In genomic region chr19:52170863-52171320, GRCh38 we compare ENCODE assay signal across 9 cellular contexts. TPM values are rescaled to one million over a fixed set of nuclear protein-coding genes. Genes with fewer than 3 reads are reported as not detected.
A peak's percentile ranks its signal among the peaks of the same experiment; 100 is the strongest.
DNase-seq lines count a peak whose midpoint lies in the region; ATAC-seq, FAIRE-seq and TF ChIP-seq lines count a peak whose summit lies in the region.
"Had no signal": no experiment of that assay in that cellular context is flagged by ENCODE, and none has a peak within 500 bp of the region (broad histone marks: within the 10 kb centered on the region; RNA-seq: fewer than 3 reads in every experiment).

No MANE protein-coding gene starts in this region.

- DNase-seq in AG08395 (ENCODE audit: low spot score) (peak; percentile 10), NCI-H1930 (lab: John Stamatoyannopoulos, UW) (peak; percentile 12 to 36), chondrocyte (ENCODE audit: low spot score) (no peak), HepG2 (ENCODE audit: low spot score) (no peak), suprapubic skin (ENCODE audit: low spot score in 2 of 2) (peak in 1 of 2 donors; percentile 75), GDM1 (lab: John Stamatoyannopoulos, UW) (no peak)
- no peak for DNase-seq in activated effector memory CD4-positive, alpha-beta T cell treated with Interleukin-2 at 50 U/mL for 16 hours

- ATAC-seq in GM19328 (IDR thresholded peaks at IDR 0.05; ENCODE audit: unreplicated experiment) (peak; percentile 17), HepG2 (peak; percentile 37)
- ATAC-seq: HCT116 had no signal

- H3K27me3 ChIP-seq in HepG2 (ENCODE audit: control insufficient read depth in 1 of 2, insufficient read depth in 2 of 2, low read length in 2 of 2) (no peaks in the 10 kb centered on the region; a peak in 1 of 5 replicates), suprapubic skin (no peaks in the 10 kb centered on the region)

- peak overlapping the region; percentile 52 for H3K27ac ChIP-seq in HepG2 (ENCODE audit: extremely low read length, insufficient read depth, low read length)
- peak overlapping the region; percentile 84 for H3K27ac ChIP-seq in suprapubic skin

- TF ChIP-seq RAD21 in HepG2 (CRISPR knock-in tag; IDR thresholded peaks at IDR 0.05) = no peak

- H3K4me1 Mint-ChIP-seq in chondrocyte (ENCODE audit: low read depth) = peaks cover 25% of the 10 kb centered on the region

- no peaks in the 10 kb centered on the region for H3K79me2 ChIP-seq in HepG2 (ENCODE audit: insufficient read depth, low read length)

- peak overlapping the region; percentile 61 to 88 (median 83) for H3K4me3 ChIP-seq in HepG2 (replicated peaks in 1 of 3; ENCODE audit: insufficient read depth in 1 of 3, low read depth in 2 of 3, low read length in 3 of 3)
- H3K4me3 ChIP-seq in suprapubic skin = peak overlapping the region; percentile 75

- peak overlapping the region; percentile 77 for H3K4me2 ChIP-seq in HepG2 (ENCODE audit: low read depth, low read length)

- TF ChIP-seq POLR2A in HepG2 (IDR thresholded peaks at IDR 0.05; ENCODE audit: insufficient read depth in 1 of 2, low read depth in 2 of 2, low read length in 2 of 2) (no peak), suprapubic skin (IDR thresholded peaks at IDR 0.05) (no peak)

- intact Hi-C loops in HepG2 (cut with micrococcal nuclease; ENCODE audit: unreplicated experiment) = loop anchor here (1.0 kb wide), 1 partner anchor 18 kb away; no protein-coding TSS in a partner anchor

- H3K4me3 Mint-ChIP-seq in chondrocyte (ENCODE audit: unreplicated experiment) = peak overlapping the region; percentile 94

- POLR2A ChIA-PET in HepG2 (lab: Yijun Ruan, JAX) = interaction anchor here (1.9 to 3.1 kb wide), 3 partner anchors 18 to 31 kb away, joined by 4 to 26 read pairs (median 8); partner anchors contain the start of genes PPP2R1A and ZNF616

- H3K27ac Mint-ChIP-seq in chondrocyte (ENCODE audit: unreplicated experiment) = peak overlapping the region; percentile 95

- H2AFZ ChIP-seq in HepG2 (ENCODE audit: low read length) = peak overlapping the region; percentile 93

- H3K36me3 Mint-ChIP-seq in chondrocyte (ENCODE audit: low read depth) = peaks cover 18% of the 10 kb centered on the region

- TSS peak; percentile 79 for BruUV-seq in HepG2 (replicated peaks; lab: Mats Ljungman, UMichigan)

- peak overlapping the region; percentile 71 for H3K9ac ChIP-seq in HepG2 (ENCODE audit: insufficient read depth, low read depth, low read length)

- H3K4me1 ChIP-seq in HepG2 (ENCODE audit: insufficient read depth, low read length) = peaks cover 20% of the 10 kb centered on the region
- peaks cover 18% of the 10 kb centered on the region for H3K4me1 ChIP-seq in suprapubic skin

- in situ Hi-C loops in HepG2 (cut with HindIII; ENCODE audit: extremely low pct_ligation_motif_present, low pct_unique_long_range_greater_than_20kb) = no loop called here

- peaks cover 0 to 6% of the 10 kb centered on the region in 2 experiments; a peak in 2 of 5 replicates for H3K36me3 ChIP-seq in HepG2 (replicated peaks in 1 of 2; ENCODE audit: control insufficient read depth in 1 of 2, insufficient read depth in 2 of 2, low read length in 2 of 2)
- peaks cover 26% of the 10 kb centered on the region for H3K36me3 ChIP-seq in suprapubic skin

- TF ChIP-seq EP300 in HepG2 (IDR thresholded peaks at IDR 0.05; ENCODE audit: low read depth in 2 of 2, low read length in 2 of 2) (no peak), HepG2 (CRISPR knock-in tag; IDR thresholded peaks at IDR 0.05; ENCODE audit: borderline replicate concordance) (no peak), suprapubic skin (IDR thresholded peaks at IDR 0.05) (no peak)

- peaks cover 5% of the 10 kb centered on the region for H3K9me3 Mint-ChIP-seq in chondrocyte (ENCODE audit: low read depth)

- no peaks in the 10 kb centered on the region for H3K9me3 ChIP-seq in HepG2 (ENCODE audit: low read length)
- no peaks in the 10 kb centered on the region for H3K9me3 ChIP-seq in suprapubic skin

- no peak for FAIRE-seq in HepG2 (lab: Jason Lieb, UNC)

- no peaks in the 10 kb centered on the region for H4K20me1 ChIP-seq in HepG2 (ENCODE audit: insufficient read depth, low read length)

- H3K27me3 Mint-ChIP-seq in chondrocyte (ENCODE audit: low read depth) = no peaks in the 10 kb centered on the region

- CTCF ChIA-PET in HepG2 (lab: Yijun Ruan, JAX; ENCODE audit: low intra/inter-chr PET ratio, low total read pairs) = no interaction called here

- TF ChIP-seq CTCF in chondrocyte (IDR thresholded peaks at IDR 0.05) = no peak
- no peak for TF ChIP-seq CTCF in HepG2 (CRISPR knock-in tag; IDR thresholded peaks at IDR 0.05)
- no peak for TF ChIP-seq CTCF in suprapubic skin (IDR thresholded peaks at IDR 0.05)

- 45% methylated on average over 12 of the region's 22 CpGs for WGBS in HepG2 (ENCODE audit: low lambda C conversion rate)
- WGBS in suprapubic skin = 0% methylated on average over 22 of the region's 22 CpGs

RNA-seq across cellular contexts. Expression of gene ZNF836, which starts 0.5 kb away (rescaled TPM):
- total RNA-seq in chondrocyte = 14.5 to 18.1 TPM (median 14.7 TPM) in 3 replicates
- total RNA-seq in HepG2 (2016; rRNA removed; fragmentation: Illumina TruSeq; extraction: Trizol) = 5.3 and 5.8 TPM in 2 replicates
- 0.40 and 0.44 TPM in 2 replicates for total RNA-seq in HepG2 (2016; cell fraction: cytosol; rRNA removed; fragmentation: Illumina TruSeq; extraction: Trizol; ENCODE audit: low read depth)
- total RNA-seq in HepG2 (2016; cell fraction: insoluble cytoplasmic fraction; rRNA removed; fragmentation: Illumina TruSeq; extraction: Trizol) = 6.1 and 6.2 TPM in 2 replicates
- total RNA-seq in HepG2 (2016; cell fraction: membrane; rRNA removed; fragmentation: Illumina TruSeq; extraction: Trizol) = 2.5 and 5.1 TPM in 2 replicates
- 3.3 and 6.3 TPM in 2 replicates for total RNA-seq in HepG2 (2016; cell fraction: nucleus; rRNA removed; fragmentation: Illumina TruSeq; extraction: Trizol)
- polyA plus RNA-seq in HepG2 (2011; rRNA removed) = 1.6 and 1.7 TPM in 2 replicates
- polyA plus RNA-seq in HepG2 (2011; cell fraction: cytosol; rRNA removed) = 1.2 and 1.4 TPM in 2 replicates
- 4.9 and 5.3 TPM in 2 replicates for polyA plus RNA-seq in HepG2 (2011; cell fraction: nucleus; rRNA removed)
- polyA plus RNA-seq in HepG2 (2012) = 5.1 and 5.7 TPM in 2 replicates
- polyA plus RNA-seq in HepG2 (2016; cell fraction: cytosol; fragmentation: Illumina TruSeq; extraction: Trizol; ENCODE audit: low read depth) = 1.4 TPM in 2 replicates
- polyA plus RNA-seq in HepG2 (2016; cell fraction: insoluble cytoplasmic fraction; fragmentation: Illumina TruSeq; extraction: Trizol; ENCODE audit: low read depth) = 4.1 and 4.7 TPM in 2 replicates
- polyA plus RNA-seq in HepG2 (2016; cell fraction: membrane; fragmentation: Illumina TruSeq; extraction: Trizol; ENCODE audit: low read depth) = 1.8 and 1.9 TPM in 2 replicates
- polyA plus RNA-seq in HepG2 (2016; cell fraction: nucleus; fragmentation: Illumina TruSeq; extraction: Trizol; ENCODE audit: insufficient read depth, low read depth) = 7.2 and 10.4 TPM in 2 replicates
- 2.0 and 3.9 TPM in 2 replicates for polyA minus RNA-seq in HepG2 (2011; rRNA and poly(A)+ RNA removed; ENCODE audit: low replicate concordance)
- 3.2 and 4.6 TPM in 2 replicates for polyA minus RNA-seq in HepG2 (2011; cell fraction: cytosol; rRNA and poly(A)+ RNA removed)
- polyA minus RNA-seq in HepG2 (2011; cell fraction: nucleus; rRNA and poly(A)+ RNA removed) = 7.6 and 10.2 TPM in 2 replicates
- 10 to 100 TPM in 3 of 4 donors, 1 to 10 TPM in 1; 7.3 to 25.7 (median 15.9) TPM for total RNA-seq in suprapubic skin

RNA-seq across cellular contexts. Expression of gene PPP2R1A, which starts 19.0 kb away (rescaled TPM):
- 210 to 236 TPM (median 228 TPM) in 3 replicates for total RNA-seq in chondrocyte
- total RNA-seq in HepG2 (2016; rRNA removed; fragmentation: Illumina TruSeq; extraction: Trizol) = 130 and 141 TPM in 2 replicates
- total RNA-seq in HepG2 (2016; cell fraction: cytosol; rRNA removed; fragmentation: Illumina TruSeq; extraction: Trizol; ENCODE audit: low read depth) = 13.2 and 14.6 TPM in 2 replicates
- total RNA-seq in HepG2 (2016; cell fraction: insoluble cytoplasmic fraction; rRNA removed; fragmentation: Illumina TruSeq; extraction: Trizol) = 127 and 142 TPM in 2 replicates
- total RNA-seq in HepG2 (2016; cell fraction: membrane; rRNA removed; fragmentation: Illumina TruSeq; extraction: Trizol) = 48.8 and 52.7 TPM in 2 replicates
- 60.6 and 73.7 TPM in 2 replicates for total RNA-seq in HepG2 (2016; cell fraction: nucleus; rRNA removed; fragmentation: Illumina TruSeq; extraction: Trizol)
- polyA plus RNA-seq in HepG2 (2011; rRNA removed) = 86.7 and 106 TPM in 2 replicates
- polyA plus RNA-seq in HepG2 (2011; cell fraction: cytosol; rRNA removed) = 70.4 and 89.0 TPM in 2 replicates
- 66.3 and 74.9 TPM in 2 replicates for polyA plus RNA-seq in HepG2 (2011; cell fraction: nucleus; rRNA removed)
- polyA plus RNA-seq in HepG2 (2012) = 139 and 160 TPM in 2 replicates
- polyA plus RNA-seq in HepG2 (2016; cell fraction: cytosol; fragmentation: Illumina TruSeq; extraction: Trizol; ENCODE audit: low read depth) = 22.6 and 27.2 TPM in 2 replicates
- 141 and 165 TPM in 2 replicates for polyA plus RNA-seq in HepG2 (2016; cell fraction: insoluble cytoplasmic fraction; fragmentation: Illumina TruSeq; extraction: Trizol; ENCODE audit: low read depth)
- 51.8 and 55.1 TPM in 2 replicates for polyA plus RNA-seq in HepG2 (2016; cell fraction: membrane; fragmentation: Illumina TruSeq; extraction: Trizol; ENCODE audit: low read depth)
- polyA plus RNA-seq in HepG2 (2016; cell fraction: nucleus; fragmentation: Illumina TruSeq; extraction: Trizol; ENCODE audit: insufficient read depth, low read depth) = 79.3 and 95.6 TPM in 2 replicates
- polyA minus RNA-seq in HepG2 (2011; rRNA and poly(A)+ RNA removed; ENCODE audit: low replicate concordance) = 326 and 356 TPM in 2 replicates
- 120 and 131 TPM in 2 replicates for polyA minus RNA-seq in HepG2 (2011; cell fraction: cytosol; rRNA and poly(A)+ RNA removed)
- polyA minus RNA-seq in HepG2 (2011; cell fraction: nucleus; rRNA and poly(A)+ RNA removed) = 94.9 and 101 TPM in 2 replicates
- 100 to 1,000 TPM; 206 to 285 (median 217) TPM for total RNA-seq in suprapubic skin

RNA-seq across cellular contexts. Expression of gene ZNF616, which starts 31.2 kb away (rescaled TPM):
- total RNA-seq in chondrocyte (12.8 to 18.6 TPM (median 13.6 TPM) in 3 replicates), HepG2 (2016; rRNA removed; fragmentation: Illumina TruSeq; extraction: Trizol) (10.4 and 19.8 TPM in 2 replicates), suprapubic skin (10 to 100 TPM in 1 of 4 donors, 1 to 10 TPM in 3; 5.1 to 12.2 (median 6.6) TPM)
- 1.5 and 1.7 TPM in 2 replicates for total RNA-seq in HepG2 (2016; cell fraction: cytosol; rRNA removed; fragmentation: Illumina TruSeq; extraction: Trizol; ENCODE audit: low read depth)
- total RNA-seq in HepG2 (2016; cell fraction: insoluble cytoplasmic fraction; rRNA removed; fragmentation: Illumina TruSeq; extraction: Trizol) = 11.8 and 19.2 TPM in 2 replicates
- total RNA-seq in HepG2 (2016; cell fraction: membrane; rRNA removed; fragmentation: Illumina TruSeq; extraction: Trizol) = 5.0 and 6.2 TPM in 2 replicates
- 6.9 and 9.4 TPM in 2 replicates for total RNA-seq in HepG2 (2016; cell fraction: nucleus; rRNA removed; fragmentation: Illumina TruSeq; extraction: Trizol)
- polyA plus RNA-seq in HepG2 (2011; rRNA removed) = 2.2 and 3.2 TPM in 2 replicates
- 1.2 and 2.3 TPM in 2 replicates for polyA plus RNA-seq in HepG2 (2011; cell fraction: cytosol; rRNA removed)
- 2.3 and 3.8 TPM in 2 replicates for polyA plus RNA-seq in HepG2 (2011; cell fraction: nucleus; rRNA removed)
- polyA plus RNA-seq in HepG2 (2012) = 6.6 and 7.4 TPM in 2 replicates
- 0.31 and 0.53 TPM in 2 replicates for polyA plus RNA-seq in HepG2 (2016; cell fraction: cytosol; fragmentation: Illumina TruSeq; extraction: Trizol; ENCODE audit: low read depth)
- polyA plus RNA-seq in HepG2 (2016; cell fraction: insoluble cytoplasmic fraction; fragmentation: Illumina TruSeq; extraction: Trizol; ENCODE audit: low read depth) = 9.5 and 10.9 TPM in 2 replicates
- 1.3 and 1.5 TPM in 2 replicates for polyA plus RNA-seq in HepG2 (2016; cell fraction: membrane; fragmentation: Illumina TruSeq; extraction: Trizol; ENCODE audit: low read depth)
- 7.8 and 9.0 TPM in 2 replicates for polyA plus RNA-seq in HepG2 (2016; cell fraction: nucleus; fragmentation: Illumina TruSeq; extraction: Trizol; ENCODE audit: insufficient read depth, low read depth)
- 8.7 and 9.8 TPM in 2 replicates for polyA minus RNA-seq in HepG2 (2011; rRNA and poly(A)+ RNA removed; ENCODE audit: low replicate concordance)
- 3.9 and 4.6 TPM in 2 replicates for polyA minus RNA-seq in HepG2 (2011; cell fraction: cytosol; rRNA and poly(A)+ RNA removed)
- polyA minus RNA-seq in HepG2 (2011; cell fraction: nucleus; rRNA and poly(A)+ RNA removed) = 9.7 and 18.8 TPM in 2 replicates

Comparison
In these comparisons a context has a peak if more than half of its experiments do, and no peak if none do; other contexts are left out.
1. DNase-seq: peak in AG08395 (single experiment) and NCI-H1930 (2 of 2); none in chondrocyte (single experiment), HepG2 (single experiment), GDM1 (single experiment) and activated effector memory CD4-positive, alpha-beta T cell treated with Interleukin-2 at 50 U/mL for 16 hours (single experiment).